ENCODE assay signal across 13 cellular contexts in the genomic region with DNA sequence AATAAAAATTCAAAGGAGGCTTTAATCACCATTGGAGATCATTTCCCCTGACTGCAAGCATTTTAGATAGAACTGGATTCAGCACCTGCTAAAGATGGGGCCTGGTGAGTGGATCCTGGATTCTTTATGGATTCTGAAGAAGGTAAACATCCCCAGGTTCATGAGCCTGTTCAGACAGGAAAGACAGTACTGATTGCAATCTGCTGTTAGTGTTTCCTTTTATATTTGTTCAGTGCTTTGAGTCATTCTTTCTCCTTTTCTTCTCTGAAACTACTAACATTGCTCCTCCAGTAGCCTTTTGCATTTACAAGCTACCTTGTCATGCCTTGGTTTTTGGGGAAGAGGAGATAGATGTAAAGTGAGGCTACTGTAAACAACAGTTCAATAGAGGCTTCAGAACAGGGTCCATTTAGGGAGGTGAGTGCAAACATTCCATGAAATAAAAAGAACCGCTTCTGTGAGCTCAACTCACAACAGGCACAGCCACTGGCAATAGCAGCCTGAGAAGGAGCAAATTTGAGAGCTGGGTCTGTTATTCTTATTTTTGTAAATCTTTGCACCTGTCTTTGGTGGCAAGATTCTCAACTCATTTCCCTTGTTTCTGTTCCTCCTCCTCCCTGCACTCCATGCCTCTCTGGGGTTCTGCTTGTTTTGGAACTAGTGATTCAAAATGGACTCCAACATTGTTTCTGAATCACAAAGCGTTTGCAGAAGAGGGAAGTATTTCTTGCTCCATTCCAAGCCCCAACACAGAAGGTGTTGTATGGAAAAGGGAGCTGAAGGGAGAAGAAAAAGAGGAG.
DNase-seq lines count a peak whose midpoint lies in the region; ATAC-seq, FAIRE-seq and TF ChIP-seq lines count a peak whose summit lies in the region.
"Had no signal": no experiment of that assay in that cellular context is flagged by ENCODE, and none has a peak within 500 bp of the region (broad histone marks: within the 10 kb centered on the region; RNA-seq: fewer than 3 reads in every experiment).

No MANE protein-coding gene starts in this region.

- no peak overlapping the region for H3K4me3 Mint-ChIP-seq in CD8-positive, alpha-beta T cell

- SMC1A ChIA-PET in GM12878 (lab: Charles Lee; ENCODE audit: uncharacterized antibody, unreplicated experiment): interaction anchor here (0.8 to 3.7 kb wide), 13 partner anchors 10 to 339 kb away, joined by 3 to 36 read pairs (median 3); no protein-coding TSS in a partner anchor

- H3K4me1 Mint-ChIP-seq in CD8-positive, alpha-beta T cell (ENCODE audit: low read depth): no peaks in the 10 kb centered on the region

- WGBS in GM12878 (ENCODE audit: insufficient coverage, insufficient replicate concordance, low lambda C conversion rate, missing lambda C conversion rate): 29% methylated on average over 2 of the region's 2 CpGs
- WGBS in prostate gland: 24% methylated on average over 2 of the region's 2 CpGs

- no peaks in the 10 kb centered on the region for H3K79me2 ChIP-seq in GM12878 (ENCODE audit: control insufficient read depth, insufficient read depth, low read length)

- H3K9ac ChIP-seq in GM12878 (ENCODE audit: control insufficient read depth, insufficient read depth, low read length): no peak overlapping the region

- no peak for TF ChIP-seq RAD21 in GM12878 (IDR thresholded peaks at IDR 0.05; ENCODE audit: insufficient read depth, low read depth, low read length)

- RAD21 ChIA-PET in GM12878 (lab: Charles Lee; ENCODE audit: unreplicated experiment): interaction anchor here (0.6 to 1.5 kb wide), 5 partner anchors 10 to 339 kb away, joined by 3 to 5 read pairs (median 3); no protein-coding TSS in a partner anchor

- peaks cover 3% of the 10 kb centered on the region for H3K9me3 Mint-ChIP-seq in CD8-positive, alpha-beta T cell

- CTCF ChIA-PET in GM12878 (lab: Yijun Ruan, JAX): interaction anchor here (0.7 to 1.4 kb wide), 4 partner anchors 9 to 73 kb away, joined by 3 to 4 read pairs (median 4); no protein-coding TSS in a partner anchor
- CTCF ChIA-PET in CD8-positive, alpha-beta T cell (lab: Charles Lee): no interaction called here

- H3K4me3 ChIP-seq in GM12878 (no peak overlapping the region), prostate gland (no peak overlapping the region)
- no peak overlapping the region for H3K4me3 ChIP-seq in CD8-positive, alpha-beta T cell (ENCODE audit: low read depth, low read length)
- H3K4me3 ChIP-seq: pancreas, upper lobe of left lung had no signal

- ATAC-seq in GM18502 (IDR thresholded peaks at IDR 0.05; ENCODE audit: poor library complexity, unreplicated experiment): peak; percentile 46
- peak; percentile 57 for ATAC-seq in GM12878
- no peak for ATAC-seq in CD8-positive, alpha-beta T cell

- H3K27me3 Mint-ChIP-seq in CD8-positive, alpha-beta T cell (ENCODE audit: low read depth): no peaks in the 10 kb centered on the region

- no peaks in the 10 kb centered on the region for H4K20me1 ChIP-seq in GM12878 (ENCODE audit: control insufficient read depth, insufficient read depth)

- BruUV-seq in GM12878 (replicated peaks; lab: Mats Ljungman, UMichigan): no TSS peak

- no peaks in the 10 kb centered on the region for H3K36me3 Mint-ChIP-seq in CD8-positive, alpha-beta T cell

- peak overlapping the region; percentile 63 for H2AFZ ChIP-seq in GM12878 (ENCODE audit: control insufficient read depth, low read depth, low read length)

- TF ChIP-seq CTCF in GM12878 (IDR thresholded peaks at IDR 0.05 in 2 of 3, conservative IDR thresholded peaks at IDR 0.05 in 1 of 3; ENCODE audit: control insufficient read depth in 2 of 3, extremely low read depth in 1 of 3, insufficient read depth in 1 of 3, low read depth in 3 of 3, low read length in 3 of 3) (no peak), prostate gland (IDR thresholded peaks at IDR 0.05) (no peak)
- TF ChIP-seq CTCF in CD8-positive, alpha-beta T cell (IDR thresholded peaks at IDR 0.05): no peak

- H3K27me3 ChIP-seq in GM12878 (replicated peaks in 1 of 2; ENCODE audit: control insufficient read depth in 2 of 2, insufficient read depth in 2 of 2, low read length in 1 of 2): no peaks in the 10 kb centered on the region
- no peaks in the 10 kb centered on the region for H3K27me3 ChIP-seq in prostate gland (replicated peaks; ENCODE audit: insufficient read depth)
- H3K27me3 ChIP-seq in CD8-positive, alpha-beta T cell (ENCODE audit: insufficient read depth, low read length): no peaks in the 10 kb centered on the region
- H3K27me3 ChIP-seq: pancreas, upper lobe of left lung had no signal

- peaks cover 15% of the 10 kb centered on the region; the same call in 1 of the 2 replicates for H3K4me1 ChIP-seq in GM12878 (ENCODE audit: control insufficient read depth, insufficient read depth, low read length)
- H3K4me1 ChIP-seq in prostate gland (replicated peaks): peaks cover 4% of the 10 kb centered on the region
- no peaks in the 10 kb centered on the region for H3K4me1 ChIP-seq in CD8-positive, alpha-beta T cell (ENCODE audit: insufficient read depth, low read length)
- H3K4me1 ChIP-seq: pancreas had no signal

- H3K4me2 ChIP-seq in GM12878 (ENCODE audit: control insufficient read depth, insufficient read depth): peak overlapping the region; percentile 21; the same call in 1 of the 2 replicates

- H3K27ac ChIP-seq in GM12878 (ENCODE audit: control insufficient read depth, insufficient read depth) (peak overlapping the region; percentile 60), prostate gland (no peak overlapping the region)
- no peak overlapping the region for H3K27ac ChIP-seq in CD8-positive, alpha-beta T cell (ENCODE audit: low read depth, low read length)
- H3K27ac ChIP-seq: HL-60, pancreas, upper lobe of left lung had no signal

- H3K36me3 ChIP-seq in GM12878 (ENCODE audit: control insufficient read depth in 2 of 2, insufficient read depth in 2 of 2, low read length in 1 of 2): no peaks in the 10 kb centered on the region
- no peaks in the 10 kb centered on the region for H3K36me3 ChIP-seq in prostate gland
- no peaks in the 10 kb centered on the region for H3K36me3 ChIP-seq in CD8-positive, alpha-beta T cell (ENCODE audit: insufficient read depth, low read length)
- H3K36me3 ChIP-seq: pancreas, upper lobe of left lung had no signal

- in situ Hi-C loops in GM12878 (cut with MboI): no loop called here

- POLR2A ChIA-PET in GM12878 (lab: Charles Lee): interaction anchor here (1.3 kb wide), 1 partner anchor 10 kb away, joined by 4 read pairs; no protein-coding TSS in a partner anchor
- POLR2A ChIA-PET in CD8-positive, alpha-beta T cell (lab: Charles Lee): no interaction called here

- peak; percentile 49 to 52 for DNase-seq in NCI-H187 (lab: John Stamatoyannopoulos, UW)
- no peak for DNase-seq in GM12878 (ENCODE audit: low read depth, low spot score)
- DNase-seq in prostate gland (ENCODE audit: low spot score): peak; percentile 44
- no peak for DNase-seq in GM19238 (ENCODE audit: insufficient read length, low spot score)
- DNase-seq in CD8-positive, alpha-beta T cell: no peak
- DNase-seq in activated CD4-positive, alpha-beta T cell treated with anti-CD3 and anti-CD28 coated beads for 1 hour: no peak
- no peak for DNase-seq in NCI-H2171 treated with DMSO at 0.1 percent for 48 hours (lab: John Stamatoyannopoulos, UW)
- DNase-seq: NCI-H2171, pancreas, upper lobe of left lung had no signal

- TF ChIP-seq EP300 in GM12878 (IDR thresholded peaks at IDR 0.05; ENCODE audit: borderline replicate concordance in 1 of 2, control insufficient read depth in 1 of 2, low read depth in 2 of 2, low read length in 2 of 2): no peak

- no peak for TF ChIP-seq POLR2A in GM12878 (IDR thresholded peaks at IDR 0.05; ENCODE audit: low read depth, low read length)
- no peak for TF ChIP-seq POLR2A in prostate gland (IDR thresholded peaks at IDR 0.05)

- intact Hi-C loops in GM12878 (cut with micrococcal nuclease; ENCODE audit: unreplicated experiment): loop anchor here (10.0 kb wide), 1 partner anchor 521 kb away; no protein-coding TSS in a partner anchor
- intact Hi-C loops in prostate gland (cut with DNase I): no loop called here
- intact Hi-C loops in CD8-positive, alpha-beta T cell (cut with DNase I, micrococcal nuclease): no loop called here

- H3K9me3 ChIP-seq in GM12878 (replicated peaks; ENCODE audit: control insufficient read depth, insufficient read depth, low read length): no peaks in the 10 kb centered on the region; the same call in 2 of the 3 replicates
- H3K9me3 ChIP-seq in prostate gland: no peaks in the 10 kb centered on the region
- H3K9me3 ChIP-seq in CD8-positive, alpha-beta T cell (ENCODE audit: low read length): no peaks in the 10 kb centered on the region
- H3K9me3 ChIP-seq: pancreas, upper lobe of left lung had no signal

- no peak overlapping the region for H3K27ac Mint-ChIP-seq in CD8-positive, alpha-beta T cell

- no peak for FAIRE-seq in GM12878 (lab: Jason Lieb, UNC)
- FAIRE-seq: D721Med, pancreas had no signal

TF ChIP-seq in GM12878, 131 proteins besides CTCF, POLR2A, EP300 and RAD21 (continues in another document):
- TF ChIP-seq SMAD1 (IDR thresholded peaks at IDR 0.05; ENCODE audit: low read depth, partially characterized antibody) (no peak), HCFC1 (IDR thresholded peaks at IDR 0.05; ENCODE audit: low read length) (no peak), IKZF1 (conservative IDR thresholded peaks at IDR 0.05) (peak; percentile 15; the same call in 1 of the 2 replicates), SPI1 (IDR thresholded peaks at IDR 0.05; ENCODE audit: borderline replicate concordance, insufficient read depth, low read depth, low read length) (peak; percentile 73), SP1 (IDR thresholded peaks at IDR 0.05; ENCODE audit: low read depth, low read length) (no peak), RFX5 (IDR thresholded peaks at IDR 0.05; ENCODE audit: low read depth, low read length) (no peak), YY1 (IDR thresholded peaks at IDR 0.05; ENCODE audit: low read depth, low read length) (peak; percentile 71), CEBPB (IDR thresholded peaks at IDR 0.05; ENCODE audit: borderline replicate concordance in 1 of 2, low read depth in 2 of 2, low read length in 2 of 2) (no peak), TCF12 (IDR thresholded peaks at IDR 0.05; ENCODE audit: low read depth, low read length) (0 out of 2 replicates have a peak, but pooled peaks have one; percentile 23), SMARCA5 (IDR thresholded peaks at IDR 0.05) (no peak), SUPT20H (IDR thresholded peaks at IDR 0.05; ENCODE audit: borderline replicate concordance, control insufficient read depth, low read depth, low read length) (no peak), SRF (IDR thresholded peaks at IDR 0.05; ENCODE audit: low read depth in 2 of 2, low read length in 2 of 2) (no peak), JUNB (IDR thresholded peaks at IDR 0.05) (peak; percentile 35; the same call in 1 of the 2 replicates), NFIC (IDR thresholded peaks at IDR 0.05; ENCODE audit: low read depth, low read length) (0 out of 2 replicates have a peak, but pooled peaks have one; percentile 26), TARDBP (IDR thresholded peaks at IDR 0.05; ENCODE audit: borderline replicate concordance) (no peak)

Comparison
In these comparisons a context has a peak if more than half of its experiments do, and no peak if none do; other contexts are left out.
1. DNase-seq: peak in NCI-H187 (2 of 2) and prostate gland (single experiment); none in GM12878 (single experiment), GM19238 (single experiment), CD8-positive, alpha-beta T cell (0 of 7), activated CD4-positive, alpha-beta T cell treated with anti-CD3 and anti-CD28 coated beads for 1 hour (single experiment) and NCI-H2171 treated with DMSO at 0.1 percent for 48 hours (single experiment).